8 cellular contexts compared by ENCODE assay signal in the genomic region with DNA sequence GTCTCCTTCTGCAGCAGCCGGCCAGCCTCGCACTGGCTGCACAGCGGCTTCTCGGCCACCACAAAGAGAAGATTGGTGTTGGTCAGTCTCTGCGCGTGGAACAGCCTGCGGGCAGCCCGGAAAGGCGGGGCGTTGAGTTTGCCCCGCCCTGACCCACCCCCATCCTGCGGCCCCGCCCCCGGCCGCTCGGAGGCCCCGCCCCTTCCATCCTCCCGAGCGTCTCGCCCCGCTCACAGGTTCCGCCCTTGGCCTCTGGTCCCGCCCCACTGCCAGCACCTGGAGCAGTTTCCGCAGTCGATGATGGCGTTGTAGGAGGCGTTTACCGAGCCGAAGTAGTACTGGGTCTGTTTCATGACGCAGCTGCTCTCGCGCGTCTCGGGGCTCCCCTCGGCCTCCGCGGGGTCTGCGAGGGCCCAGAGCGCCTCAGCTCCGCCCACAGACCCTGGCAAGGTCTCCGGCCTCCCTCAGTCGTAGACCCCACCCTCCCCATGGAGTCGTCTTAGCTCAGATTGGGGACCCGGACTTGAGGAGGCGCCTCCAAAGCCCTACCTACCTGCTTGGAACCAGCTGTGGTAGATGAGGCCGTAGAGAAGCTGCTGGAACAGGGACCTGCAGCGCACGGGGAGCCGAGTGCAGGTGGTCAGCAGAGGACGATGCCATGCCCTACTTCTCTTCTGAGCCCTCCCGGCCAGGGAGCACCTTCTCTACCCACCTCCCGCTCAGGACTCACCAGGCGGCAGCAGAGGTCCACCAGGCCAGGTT. TPM values are rescaled to one million over a fixed set of nuclear protein-coding genes. Genes with fewer than 3 reads are reported as not detected.
DNase-seq lines count a peak whose midpoint lies in the region; ATAC-seq and TF ChIP-seq lines count a peak whose summit lies in the region.

No MANE protein-coding gene starts in this region.

- peak overlapping the region in 2 of 4 donors; percentile 36 to 60 for H3K4me3 ChIP-seq in adrenal gland
- peak overlapping the region; percentile 33 for H3K4me3 ChIP-seq in right cardiac atrium (ENCODE audit: low read length)
- peak overlapping the region; percentile 48 for H3K4me3 ChIP-seq in retinal pigment epithelial cell (ENCODE audit: low read length)
- peak overlapping the region; percentile 5 to 30 for H3K4me3 ChIP-seq in aorta (ENCODE audit: low read length in 2 of 2)

- H3K27ac ChIP-seq in adrenal gland (peak overlapping the region in 1 of 5 donors; percentile 32), right cardiac atrium (ENCODE audit: low read length) (no peak overlapping the region), aorta (ENCODE audit: low read depth in 1 of 2, low read length in 2 of 2) (no peak overlapping the region)

- H3K9me3 ChIP-seq in adrenal gland (replicated peaks in 1 of 3): no peaks in the 10 kb centered on the region
- no peaks in the 10 kb centered on the region for H3K9me3 ChIP-seq in right cardiac atrium (ENCODE audit: control insufficient read depth, low read length)
- no peaks in the 10 kb centered on the region for H3K9me3 ChIP-seq in aorta (ENCODE audit: control insufficient read depth, low read length)

- peak; percentile 83 for DNase-seq in CD14-positive monocyte (ENCODE audit: low spot score)
- peak; percentile 63 for DNase-seq in HK-2 (ENCODE audit: unreplicated experiment)
- peak; percentile 93 to 95 (median 94) for DNase-seq in T-helper 1 cell
- peak; percentile 77 to 86 (median 85) for DNase-seq in adrenal gland
- DNase-seq in right cardiac atrium: peak; percentile 85 to 94 (median 93)
- DNase-seq in retinal pigment epithelial cell (ENCODE audit: low read depth): peak; percentile 20
- DNase-seq in aorta: peak; percentile 89 to 93

- peaks cover 13% of the 10 kb centered on the region for H3K4me1 Mint-ChIP-seq in CD14-positive monocyte

- H3K27me3 ChIP-seq in adrenal gland: no peaks in the 10 kb centered on the region
- H3K27me3 ChIP-seq in right cardiac atrium (ENCODE audit: control insufficient read depth, insufficient read depth): no peaks in the 10 kb centered on the region
- no peaks in the 10 kb centered on the region for H3K27me3 ChIP-seq in aorta (ENCODE audit: control insufficient read depth in 1 of 2, insufficient read depth in 2 of 2, low read length in 1 of 2)

- peaks cover 11 to 30% (median 14%) of the 10 kb centered on the region in 3 donors for H3K27me3 Mint-ChIP-seq in CD14-positive monocyte (ENCODE audit: low read depth in 3 of 3)

- ATAC-seq in GM19455 (IDR thresholded peaks at IDR 0.05; ENCODE audit: unreplicated experiment): peak; percentile 81
- peak; percentile 86 to 88 for ATAC-seq in right cardiac atrium
- ATAC-seq in aorta (ENCODE audit: low FRiP score): peak; percentile 88

- peaks cover 0 to 3% (median 0%) of the 10 kb centered on the region in 7 donors for H3K9me3 Mint-ChIP-seq in CD14-positive monocyte

- H3K4me1 ChIP-seq in adrenal gland (replicated peaks in 1 of 2) (peaks cover 6% of the 10 kb centered on the region in 2 donors), right cardiac atrium (ENCODE audit: control insufficient read depth, insufficient read depth, low read length) (no peaks in the 10 kb centered on the region), aorta (ENCODE audit: control insufficient read depth in 1 of 2, insufficient read depth in 2 of 2, low read length in 2 of 2) (no peaks in the 10 kb centered on the region)

- TF ChIP-seq CTCF in CD14-positive monocyte (IDR thresholded peaks at IDR 0.05): no peak
- TF ChIP-seq CTCF in adrenal gland (IDR thresholded peaks at IDR 0.05): no peak
- TF ChIP-seq CTCF in retinal pigment epithelial cell (conservative IDR thresholded peaks at IDR 0.05; ENCODE audit: low read depth, low read length): no peak

- H3K36me3 ChIP-seq in adrenal gland (replicated peaks in 1 of 2): no peaks in the 10 kb centered on the region
- H3K36me3 ChIP-seq in aorta (ENCODE audit: control insufficient read depth in 1 of 2, insufficient read depth in 2 of 2, low read length in 1 of 2): no peaks in the 10 kb centered on the region

- H3K4me3 Mint-ChIP-seq in CD14-positive monocyte: peak overlapping the region; percentile 77 to 87

- no peaks in the 10 kb centered on the region for H3K36me3 Mint-ChIP-seq in CD14-positive monocyte

- intact Hi-C loops in CD14-positive monocyte (cut with micrococcal nuclease): no loop called here
- intact Hi-C loops in adrenal gland (cut with DNase I): no loop called here
- intact Hi-C loops in right cardiac atrium (cut with DNase I): no loop called here
- intact Hi-C loops in aorta (cut with DNase I): loop anchor here in 1 of 2 donors (5.0 kb wide), 1 partner anchor 152 kb away; no protein-coding TSS in a partner anchor

- WGBS in adrenal gland, 4 donors: 9 to 28% (median 18%) methylated on average over 8 to 53 of the region's 53 CpGs
- WGBS in right cardiac atrium: 21% methylated on average over 53 of the region's 53 CpGs
- 12 to 13% methylated on average over 45 to 53 of the region's 53 CpGs for WGBS in aorta, 2 donors

- peak overlapping the region in 3 of 7 donors; percentile 11 to 72 (median 66) for H3K27ac Mint-ChIP-seq in CD14-positive monocyte

- peak in 1 of 2 donors; percentile 24 for TF ChIP-seq POLR2A in adrenal gland (IDR thresholded peaks at IDR 0.05)

RNA-seq across cellular contexts. Expression of gene TMEM115, which starts 5.9 kb away (rescaled TPM):
- polyA plus RNA-seq in CD14-positive monocyte (10 to 100 TPM; 32.9 to 36.2 TPM), adrenal gland (10 to 100 TPM; 23.6 to 36.6 (median 34.5) TPM), right cardiac atrium (32.5 TPM), aorta (10 to 100 TPM; 10.3 to 31.8 TPM)
- total RNA-seq in adrenal gland (10 to 100 TPM; 48.9 to 88.5 (median 61.8) TPM), right cardiac atrium (10 to 100 TPM; 28.7 to 33.3 (median 31.7) TPM), aorta (10 to 100 TPM; 27.8 to 32.9 TPM)

RNA-seq across cellular contexts. Expression of gene CYB561D2, which starts 14.6 kb away (rescaled TPM):
- polyA plus RNA-seq in CD14-positive monocyte (10 to 100 TPM; 82.5 to 94.0 TPM), adrenal gland (10 to 100 TPM; 13.7 to 26.9 (median 16.8) TPM), right cardiac atrium (10.8 TPM), aorta (10 to 100 TPM in 1 of 2 donors, 1 to 10 TPM in 1; 6.8 to 14.4 TPM)
- total RNA-seq in adrenal gland (10 to 100 TPM; 14.0 to 39.9 (median 28.3) TPM), right cardiac atrium (10 to 100 TPM in 2 of 4 donors, 1 to 10 TPM in 2; 8.5 to 11.1 (median 10.4) TPM), aorta (10 to 100 TPM in 1 of 2 donors, 1 to 10 TPM in 1; 7.9 to 12.2 TPM)

RNA-seq across cellular contexts. Expression of gene NPRL2, which starts 14.7 kb away (rescaled TPM):
- polyA plus RNA-seq in CD14-positive monocyte (10 to 100 TPM; 20.9 to 23.5 TPM), adrenal gland (10 to 100 TPM; 27.5 to 57.9 (median 45.3) TPM), right cardiac atrium (16.7 TPM), aorta (10 to 100 TPM; 17.3 to 41.9 TPM)
- total RNA-seq in adrenal gland (10 to 100 TPM; 16.9 to 33.3 (median 22.6) TPM), right cardiac atrium (10 to 100 TPM; 18.4 to 24.3 (median 19.3) TPM), aorta (10 to 100 TPM; 11.9 to 21.4 TPM)

RNA-seq across cellular contexts. Expression of gene ZMYND10, which starts 19.7 kb away (rescaled TPM):
- polyA plus RNA-seq in CD14-positive monocyte (under 1 TPM; 0.12 to 0.19 TPM), adrenal gland (1 to 10 TPM in 2 of 3 donors, not detected in 1; 1.2 to 1.9 TPM), right cardiac atrium (0.25 TPM), aorta (1 to 10 TPM in 1 of 2 donors, under 1 TPM in 1; 0.13 to 3.5 TPM)
- total RNA-seq in adrenal gland (under 1 TPM in 5 of 8 donors, not detected in 3; 0.11 to 0.57 (median 0.34) TPM), right cardiac atrium (under 1 TPM; 0.20 to 0.40 (median 0.29) TPM), aorta (under 1 TPM; 0.68 to 0.96 TPM)

RNA-seq across cellular contexts. Expression of gene RASSF1, which starts 24.6 kb away (rescaled TPM):
- polyA plus RNA-seq in CD14-positive monocyte: 10 to 100 TPM; 16.0 to 24.0 TPM
- 10 to 100 TPM; 12.4 to 27.4 (median 14.7) TPM for total RNA-seq in adrenal gland
- polyA plus RNA-seq in adrenal gland: 10 to 100 TPM in 2 of 3 donors, 1 to 10 TPM in 1; 9.6 to 26.4 (median 23.5) TPM
- 10 to 100 TPM; 15.6 to 19.1 (median 15.8) TPM for total RNA-seq in right cardiac atrium
- 20.4 TPM for polyA plus RNA-seq in right cardiac atrium
- 10 to 100 TPM; 41.6 to 43.2 TPM for total RNA-seq in aorta
- 10 to 100 TPM; 33.6 to 42.3 TPM for polyA plus RNA-seq in aorta

Comparison
In these comparisons a context has a peak if more than half of its experiments do, and no peak if none do; other contexts are left out.
1. DNase-seq: peak in every context shown above with its lines; median percentile 94 in T-helper 1 cell; 93 in right cardiac atrium; 91 in aorta; 85 in adrenal gland; 83 in CD14-positive monocyte; 63 in HK-2; 20 in retinal pigment epithelial cell.